In genomic region chr2:101818531-101819451, GRCh38 we compare ENCODE assay signal across 9 cellular contexts.
A peak's percentile ranks its signal among the peaks of the same experiment; 100 is the strongest.
DNase-seq lines count a peak whose midpoint lies in the region; ATAC-seq, FAIRE-seq and TF ChIP-seq lines count a peak whose summit lies in the region.
"Had no signal": no experiment of that assay in that cellular context is flagged by ENCODE, and none has a peak within 500 bp of the region (broad histone marks: within the 10 kb centered on the region; RNA-seq: fewer than 3 reads in every experiment).

No MANE protein-coding gene starts in this region.

- H3F3A ChIP-seq in neural progenitor cell (ENCODE audit: low read depth): peaks cover 16% of the 10 kb centered on the region

- H3K4me3 ChIP-seq in ectodermal cell (ENCODE audit: insufficient read depth, low read depth, low read length) (no peak overlapping the region), neural progenitor cell (peak overlapping the region; percentile 29)

- peak overlapping the region; percentile 48 for H3K27ac Mint-ChIP-seq in neural progenitor cell

- H3K9ac ChIP-seq in neural progenitor cell: no peak overlapping the region

- H3K36me3 ChIP-seq in ectodermal cell (ENCODE audit: control insufficient read depth, insufficient read depth, low read length) (no peaks in the 10 kb centered on the region), neural progenitor cell (no peaks in the 10 kb centered on the region)

- no peak overlapping the region for H2AFZ ChIP-seq in neural progenitor cell (replicated peaks)

- H3K27me3 ChIP-seq in ectodermal cell (ENCODE audit: control insufficient read depth, insufficient read depth, low read length, poor library complexity, severe bottlenecking) (no peaks in the 10 kb centered on the region), neural progenitor cell (no peaks in the 10 kb centered on the region)

- POLR2A ChIA-PET in GM10248 (lab: Yijun Ruan, JAX): no interaction called here

- no peaks in the 10 kb centered on the region for H3K27me3 Mint-ChIP-seq in neural progenitor cell (ENCODE audit: insufficient read depth, low read depth)

- CTCF ChIA-PET in GM10248 (lab: Yijun Ruan, JAX): interaction anchor here (0.6 to 1.6 kb wide), 5 partner anchors 10 to 48 kb away, joined by 3 to 5 read pairs (median 4); no protein-coding TSS in a partner anchor

- TF ChIP-seq CTCF in neural progenitor cell (IDR thresholded peaks at IDR 0.05) (no peak), GM10248 (IDR thresholded peaks at IDR 0.05; ENCODE audit: control extremely low read depth, extremely low read depth, low read depth, missing control alignments) (no peak)

- 44 to 56% methylated on average over 1 of the region's 1 CpG for WGBS in ectodermal cell, 2 experiments

- TF ChIP-seq POLR2A in GM12892 (IDR thresholded peaks at IDR 0.05; ENCODE audit: low read depth, low read length): no peak

- H3K36me3 Mint-ChIP-seq in neural progenitor cell: peaks cover 2% of the 10 kb centered on the region

- H3K9me3 ChIP-seq in ectodermal cell (ENCODE audit: control insufficient read depth, low read length) (no peaks in the 10 kb centered on the region), neural progenitor cell (ENCODE audit: low read depth) (no peaks in the 10 kb centered on the region)

- H3K4me1 ChIP-seq in ectodermal cell (ENCODE audit: control insufficient read depth, insufficient read depth, low read length) (peaks cover 31% of the 10 kb centered on the region), neural progenitor cell (peaks cover 50% of the 10 kb centered on the region)

- H3K4me2 ChIP-seq in neural progenitor cell: peak overlapping the region; percentile 66

- H3K4me1 Mint-ChIP-seq in neural progenitor cell: peaks cover 42% of the 10 kb centered on the region

- ATAC-seq in HG03442 (IDR thresholded peaks at IDR 0.05; ENCODE audit: unreplicated experiment): no peak

- H3K4me3 Mint-ChIP-seq in neural progenitor cell: no peak overlapping the region

- peak overlapping the region; percentile 56 for H3K27ac ChIP-seq in ectodermal cell (ENCODE audit: insufficient read depth, low read depth, low read length, poor library complexity, severe bottlenecking)
- peak overlapping the region; percentile 79 for H3K27ac ChIP-seq in neural progenitor cell

- peak; percentile 74 for DNase-seq in EL
- DNase-seq in NCI-H526 (lab: John Stamatoyannopoulos, UW): peak; percentile 95 to 96
- peak; percentile 77 for DNase-seq in neural progenitor cell (ENCODE audit: low spot score)
- DNase-seq in GM10248 (ENCODE audit: extremely low spot score): no peak
- DNase-seq in central memory CD4-positive, alpha-beta T cell: no peak
- DNase-seq in GM12892 (ENCODE audit: insufficient read length): no peak
- DNase-seq: NCI-H1436 had no signal

- no peaks in the 10 kb centered on the region for H3K9me3 Mint-ChIP-seq in neural progenitor cell

- peaks cover 75% of the 10 kb centered on the region for H4K20me1 ChIP-seq in neural progenitor cell (ENCODE audit: low read depth)

- FAIRE-seq in GM12892 (lab: Jason Lieb, UNC): no peak

- H3K79me2 ChIP-seq in neural progenitor cell (ENCODE audit: low read depth): peaks cover 98% of the 10 kb centered on the region

Comparison
In these comparisons a context has a peak if more than half of its experiments do, and no peak if none do; other contexts are left out.
1. DNase-seq: peak in EL (single experiment), NCI-H526 (2 of 2) and neural progenitor cell (single experiment); none in GM10248 (single experiment), central memory CD4-positive, alpha-beta T cell (single experiment) and GM12892 (single experiment).